ENCODE assay signal across 23 cellular contexts in the genomic region with DNA sequence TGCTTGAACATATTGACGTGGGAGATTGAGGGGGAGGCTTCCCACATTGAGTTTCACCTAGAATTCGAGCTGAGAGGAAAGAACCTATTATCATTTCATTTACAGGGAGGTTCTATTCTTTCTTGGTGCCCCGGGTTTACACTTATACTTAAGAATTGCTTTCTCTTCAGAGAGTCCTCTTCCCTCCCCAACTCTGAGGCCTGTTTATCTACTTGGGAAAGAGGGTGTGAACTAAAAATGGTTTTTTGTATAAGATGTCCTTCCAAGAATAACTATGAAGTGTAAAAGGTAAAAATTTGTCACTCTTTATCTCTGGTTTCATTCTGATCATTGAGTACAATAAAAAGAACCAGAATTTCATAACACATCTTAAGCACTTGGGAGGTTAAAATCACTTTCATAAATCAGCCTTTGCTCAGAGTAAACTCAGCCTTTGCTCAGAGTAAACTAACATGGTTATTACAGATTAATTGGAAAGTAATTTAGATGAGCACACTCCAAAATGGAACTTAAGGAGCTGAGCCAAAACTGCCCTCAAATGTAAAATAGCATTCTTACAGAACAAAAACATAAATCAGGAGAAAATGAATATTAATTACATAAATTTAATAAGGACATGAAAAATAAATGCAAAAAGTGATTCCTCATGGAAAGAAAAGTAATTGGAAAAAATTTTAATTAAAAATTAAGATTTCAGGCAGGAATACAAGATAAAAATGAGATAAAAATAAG.
DNase-seq lines count a peak whose midpoint lies in the region; ATAC-seq and TF ChIP-seq lines count a peak whose summit lies in the region.
"Had no signal": no experiment of that assay in that cellular context is flagged by ENCODE, and none has a peak within 500 bp of the region (broad histone marks: within the 10 kb centered on the region; RNA-seq: fewer than 3 reads in every experiment).

No MANE protein-coding gene starts in this region.

- no peaks in the 10 kb centered on the region for H3K4me1 ChIP-seq in neural progenitor cell
- H3K4me1 ChIP-seq: BE2C had no signal

- POLR2A ChIA-PET in activated CD8-positive, alpha-beta T cell treated with anti-CD3 and anti-CD28 coated beads for 36 hours (lab: Charles Lee): no interaction called here
- POLR2A ChIA-PET in activated CD8-positive, alpha-beta T cell treated with anti-CD3 and anti-CD28 coated beads, Interleukin-2, amount 10 ng/mL, durations not matched to agents 7 days and 5 days (lab: Charles Lee): no interaction called here

- H3K9ac ChIP-seq in neural progenitor cell: no peak overlapping the region

- no peaks in the 10 kb centered on the region for H3K27me3 ChIP-seq in neural progenitor cell
- H3K27me3 ChIP-seq: BE2C had no signal

- peak overlapping the region; percentile 12 for H3K27ac Mint-ChIP-seq in activated CD8-positive, alpha-beta T cell treated with anti-CD3 and anti-CD28 coated beads for 36 hours
- no peak overlapping the region for H3K27ac Mint-ChIP-seq in activated CD8-positive, alpha-beta T cell treated with anti-CD3 and anti-CD28 coated beads, Interleukin-2, amount 10 ng/mL, durations not matched to agents 7 days and 5 days
- no peak overlapping the region for H3K27ac Mint-ChIP-seq in activated T-helper 17 cell treated with anti-CD3 and anti-CD28 coated beads, Interleukin-2, amount 50 U/mL, for 72 hours
- no peak overlapping the region for H3K27ac Mint-ChIP-seq in neural progenitor cell
- H3K27ac Mint-ChIP-seq: CD14-positive monocyte; CD8-positive, alpha-beta memory T cell had no signal

- no peaks in the 10 kb centered on the region for H3K36me3 ChIP-seq in neural progenitor cell
- H3K36me3 ChIP-seq: BE2C had no signal

- H3K36me3 Mint-ChIP-seq in activated CD8-positive, alpha-beta T cell treated with anti-CD3 and anti-CD28 coated beads for 36 hours (ENCODE audit: low read depth): no peaks in the 10 kb centered on the region
- no peaks in the 10 kb centered on the region for H3K36me3 Mint-ChIP-seq in activated CD8-positive, alpha-beta T cell treated with anti-CD3 and anti-CD28 coated beads, Interleukin-2, amount 10 ng/mL, durations not matched to agents 7 days and 5 days (ENCODE audit: low read depth)
- H3K36me3 Mint-ChIP-seq in activated T-helper 17 cell treated with anti-CD3 and anti-CD28 coated beads, Interleukin-2, amount 50 U/mL, for 72 hours (ENCODE audit: low read depth): no peaks in the 10 kb centered on the region
- no peaks in the 10 kb centered on the region for H3K36me3 Mint-ChIP-seq in neural progenitor cell
- H3K36me3 Mint-ChIP-seq: CD14-positive monocyte; CD8-positive, alpha-beta memory T cell had no signal

- no peak overlapping the region for H3K4me3 ChIP-seq in neural progenitor cell

- H2AFZ ChIP-seq in neural progenitor cell (replicated peaks): peak overlapping the region; percentile 19

- no peaks in the 10 kb centered on the region for H4K20me1 ChIP-seq in neural progenitor cell (ENCODE audit: low read depth)

- no peaks in the 10 kb centered on the region for H3F3A ChIP-seq in neural progenitor cell (ENCODE audit: low read depth)

- no peak overlapping the region for H3K27ac ChIP-seq in neural progenitor cell
- H3K27ac ChIP-seq: RWPE1 had no signal

- TF ChIP-seq CTCF in activated CD8-positive, alpha-beta T cell treated with anti-CD3 and anti-CD28 coated beads for 36 hours (IDR thresholded peaks at IDR 0.05): no peak
- TF ChIP-seq CTCF in neural progenitor cell (IDR thresholded peaks at IDR 0.05): no peak

- intact Hi-C loops in activated CD8-positive, alpha-beta T cell treated with anti-CD3 and anti-CD28 coated beads for 36 hours (cut with micrococcal nuclease): no loop called here

- no peaks in the 10 kb centered on the region for H3K9me3 ChIP-seq in neural progenitor cell (ENCODE audit: low read depth)
- H3K9me3 ChIP-seq: BE2C had no signal

- peaks cover 9% of the 10 kb centered on the region for H3K4me1 Mint-ChIP-seq in activated CD8-positive, alpha-beta T cell treated with anti-CD3 and anti-CD28 coated beads for 36 hours (ENCODE audit: low read depth)
- H3K4me1 Mint-ChIP-seq in activated CD8-positive, alpha-beta T cell treated with anti-CD3 and anti-CD28 coated beads, Interleukin-2, amount 10 ng/mL, durations not matched to agents 7 days and 5 days (ENCODE audit: low read depth): no peaks in the 10 kb centered on the region
- H3K4me1 Mint-ChIP-seq in activated T-helper 17 cell treated with anti-CD3 and anti-CD28 coated beads, Interleukin-2, amount 50 U/mL, for 72 hours: no peaks in the 10 kb centered on the region
- no peaks in the 10 kb centered on the region for H3K4me1 Mint-ChIP-seq in neural progenitor cell
- H3K4me1 Mint-ChIP-seq: CD14-positive monocyte; CD8-positive, alpha-beta memory T cell had no signal

- H3K9me3 Mint-ChIP-seq in activated CD8-positive, alpha-beta T cell treated with anti-CD3 and anti-CD28 coated beads for 36 hours: no peaks in the 10 kb centered on the region
- H3K9me3 Mint-ChIP-seq in activated CD8-positive, alpha-beta T cell treated with anti-CD3 and anti-CD28 coated beads, Interleukin-2, amount 10 ng/mL, durations not matched to agents 7 days and 5 days (ENCODE audit: insufficient read depth): peaks cover 3% of the 10 kb centered on the region
- H3K9me3 Mint-ChIP-seq in activated T-helper 17 cell treated with anti-CD3 and anti-CD28 coated beads, Interleukin-2, amount 50 U/mL, for 72 hours: no peaks in the 10 kb centered on the region
- H3K9me3 Mint-ChIP-seq in neural progenitor cell: no peaks in the 10 kb centered on the region
- H3K9me3 Mint-ChIP-seq: CD8-positive, alpha-beta memory T cell had no signal

- no peaks in the 10 kb centered on the region for H3K79me2 ChIP-seq in neural progenitor cell (ENCODE audit: low read depth)

- DNase-seq in activated CD8-positive, alpha-beta T cell treated with anti-CD3 and anti-CD28 coated beads for 36 hours: peak; percentile 17
- DNase-seq in activated CD8-positive, alpha-beta T cell treated with anti-CD3 and anti-CD28 coated beads, Interleukin-2, amount 10 ng/mL, durations not matched to agents 7 days and 5 days: no peak
- DNase-seq in NCI-H1105 (lab: John Stamatoyannopoulos, UW): peak; percentile 1
- DNase-seq in neural progenitor cell (ENCODE audit: low spot score): no peak
- DNase-seq in DMS 273 treated with DMSO at 0.1 percent for 48 hours (lab: John Stamatoyannopoulos, UW): no peak
- no peak for DNase-seq in NCI-H1436 treated with DMSO at 0.1 percent for 48 hours (lab: John Stamatoyannopoulos, UW)
- DNase-seq: BE2C; CD8-positive, alpha-beta memory T cell; DMS79 treated with DMSO at 0.1 percent for 48 hours; Karpas-422; NCI-H1092; NCI-H146; NCI-H1930; NCI-H2107; NCI-H524; NCI-H748 treated with DMSO at 0.1 percent for 48 hours; NK-92 treated with Interleukin-12 subunit alpha and Interleukin-12 subunit beta, amount 100 ng/mL, for 24 hours; SHP77 had no signal

- ATAC-seq in activated CD8-positive, alpha-beta T cell treated with anti-CD3 and anti-CD28 coated beads for 36 hours: peak; percentile 66
- ATAC-seq in activated CD8-positive, alpha-beta T cell treated with anti-CD3 and anti-CD28 coated beads, Interleukin-2, amount 10 ng/mL, durations not matched to agents 7 days and 5 days: no peak
- peak; percentile 29 for ATAC-seq in activated T-helper 17 cell treated with anti-CD3 and anti-CD28 coated beads, Interleukin-2, amount 50 U/mL, for 72 hours (replicated peaks)
- ATAC-seq: HepG2, Panc1 had no signal

- H3K4me3 Mint-ChIP-seq in activated CD8-positive, alpha-beta T cell treated with anti-CD3 and anti-CD28 coated beads for 36 hours: no peak overlapping the region
- no peak overlapping the region for H3K4me3 Mint-ChIP-seq in activated CD8-positive, alpha-beta T cell treated with anti-CD3 and anti-CD28 coated beads, Interleukin-2, amount 10 ng/mL, durations not matched to agents 7 days and 5 days
- no peak overlapping the region for H3K4me3 Mint-ChIP-seq in activated T-helper 17 cell treated with anti-CD3 and anti-CD28 coated beads, Interleukin-2, amount 50 U/mL, for 72 hours
- H3K4me3 Mint-ChIP-seq in neural progenitor cell: no peak overlapping the region
- H3K4me3 Mint-ChIP-seq: CD14-positive monocyte; CD8-positive, alpha-beta memory T cell had no signal

- H3K4me2 ChIP-seq in neural progenitor cell: no peak overlapping the region

- CTCF ChIA-PET in activated CD8-positive, alpha-beta T cell treated with anti-CD3 and anti-CD28 coated beads for 36 hours (lab: Charles Lee): no interaction called here
- CTCF ChIA-PET in activated CD8-positive, alpha-beta T cell treated with anti-CD3 and anti-CD28 coated beads, Interleukin-2, amount 10 ng/mL, durations not matched to agents 7 days and 5 days (lab: Charles Lee): no interaction called here

- peaks cover 8% of the 10 kb centered on the region for H3K27me3 Mint-ChIP-seq in activated CD8-positive, alpha-beta T cell treated with anti-CD3 and anti-CD28 coated beads for 36 hours
- peaks cover 4% of the 10 kb centered on the region for H3K27me3 Mint-ChIP-seq in activated CD8-positive, alpha-beta T cell treated with anti-CD3 and anti-CD28 coated beads, Interleukin-2, amount 10 ng/mL, durations not matched to agents 7 days and 5 days (ENCODE audit: low read depth)
- peaks cover 7% of the 10 kb centered on the region for H3K27me3 Mint-ChIP-seq in activated T-helper 17 cell treated with anti-CD3 and anti-CD28 coated beads, Interleukin-2, amount 50 U/mL, for 72 hours
- no peaks in the 10 kb centered on the region for H3K27me3 Mint-ChIP-seq in neural progenitor cell (ENCODE audit: insufficient read depth, low read depth)

Comparison
In these comparisons a context has a peak if more than half of its experiments do, and no peak if none do; other contexts are left out.
1. DNase-seq: peak in activated CD8-positive, alpha-beta T cell treated with anti-CD3 and anti-CD28 coated beads for 36 hours (single experiment) and NCI-H1105 (single experiment); none in activated CD8-positive, alpha-beta T cell treated with anti-CD3 and anti-CD28 coated beads, Interleukin-2, amount 10 ng/mL, durations not matched to agents 7 days and 5 days (single experiment), neural progenitor cell (single experiment), DMS 273 treated with DMSO at 0.1 percent for 48 hours (single experiment) and NCI-H1436 treated with DMSO at 0.1 percent for 48 hours (single experiment).